ENCODE assay signal across 13 cellular contexts in the genomic region with DNA sequence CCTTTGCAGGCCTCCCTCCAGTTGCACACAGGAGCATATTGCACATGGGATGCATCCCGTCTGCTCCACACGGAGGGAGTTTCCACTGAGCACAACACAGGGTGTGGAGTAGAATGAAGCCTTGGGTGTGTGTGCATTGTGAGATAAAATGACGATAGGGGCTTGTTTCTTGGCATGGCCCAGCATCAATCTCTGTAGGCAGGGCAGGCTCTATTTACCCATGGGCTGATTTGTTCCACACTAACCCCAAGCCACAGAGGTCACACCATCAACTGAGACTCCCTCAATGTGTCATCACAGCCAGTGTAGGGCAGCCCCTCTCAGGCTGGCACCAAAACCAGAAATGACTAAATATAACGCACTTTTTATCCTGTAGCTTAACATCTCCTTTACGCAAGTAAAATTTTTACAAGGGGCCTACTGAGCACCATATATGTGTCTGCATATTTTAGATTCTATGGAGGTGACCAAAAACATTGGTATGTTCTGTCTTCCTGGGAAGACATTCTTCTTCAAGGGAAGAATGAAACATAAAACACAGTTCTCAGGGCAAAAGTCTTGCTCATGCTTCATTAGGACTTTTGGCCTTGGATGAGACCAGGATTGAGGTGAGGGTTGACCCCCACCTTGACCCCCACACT. TPM values are rescaled to one million over a fixed set of nuclear protein-coding genes. Genes with fewer than 3 reads are reported as not detected.
A peak's percentile ranks its signal among the peaks of the same experiment; 100 is the strongest.
DNase-seq lines count a peak whose midpoint lies in the region; ATAC-seq and TF ChIP-seq lines count a peak whose summit lies in the region.
"Had no signal": no experiment of that assay in that cellular context is flagged by ENCODE, and none has a peak within 500 bp of the region (broad histone marks: within the 10 kb centered on the region; RNA-seq: fewer than 3 reads in every experiment).

No MANE protein-coding gene starts in this region.

- H3K9me3 ChIP-seq in SJCRH30 (replicated peaks) (no peaks in the 10 kb centered on the region), ascending aorta (no peaks in the 10 kb centered on the region)
- H3K9me3 ChIP-seq: BLaER1 treated with 17β-estradiol and CSF1 and Interleukin-3, amounts not matched to agents 10 nM and 100 nM had no signal

- no peaks in the 10 kb centered on the region for H3K36me3 Mint-ChIP-seq in activated naive CD4-positive, alpha-beta T cell treated with anti-CD3 and anti-CD28 coated beads for 36 hours (ENCODE audit: low read depth)
- H3K36me3 Mint-ChIP-seq: activated naive CD8-positive, alpha-beta T cell had no signal

- H3K36me3 ChIP-seq in SJCRH30: no peaks in the 10 kb centered on the region
- no peaks in the 10 kb centered on the region for H3K36me3 ChIP-seq in ascending aorta
- H3K36me3 ChIP-seq: BLaER1 treated with 17β-estradiol and CSF1 and Interleukin-3, amounts not matched to agents 10 nM and 100 nM had no signal

- peak overlapping the region; percentile 83 for H3K27ac ChIP-seq in SJCRH30
- no peak overlapping the region for H3K27ac ChIP-seq in ascending aorta
- H3K27ac ChIP-seq: BLaER1 treated with 17β-estradiol and CSF1 and Interleukin-3, amounts not matched to agents 10 nM and 100 nM had no signal

- DNase-seq in activated naive CD4-positive, alpha-beta T cell treated with anti-CD3 and anti-CD28 coated beads for 36 hours: peak; percentile 8
- no peak for DNase-seq in activated naive CD4-positive, alpha-beta T cell treated with anti-CD3 and anti-CD28 coated beads, Interleukin-2, amount 50 U/mL, for 16 hours
- DNase-seq in SJCRH30 (peak; percentile 78 to 85), fibroblast of villous mesenchyme (ENCODE audit: low read depth) (peak; percentile 96), T-helper 9 cell (no peak), ascending aorta (ENCODE audit: low spot score in 2 of 2) (no peak), DMS114 treated with DMSO at 0.1 percent for 48 hours (lab: John Stamatoyannopoulos, UW; ENCODE audit: unreplicated experiment) (no peak)
- peak; percentile 5 for DNase-seq in stimulated activated naive CD8-positive, alpha-beta T cell treated with anti-CD3 and anti-CD28 coated beads, Interleukin-15, Interleukin-2, amounts not matched to agents 100 U/mL and 50 U/mL, for 24 hours
- DNase-seq: NCI-H1105 treated with DMSO at 0.1 percent for 48 hours had no signal

- intact Hi-C loops in activated naive CD4-positive, alpha-beta T cell treated with anti-CD3 and anti-CD28 coated beads for 36 hours (cut with micrococcal nuclease): no loop called here
- intact Hi-C loops in ascending aorta (cut with DNase I): no loop called here

- H3K27me3 ChIP-seq in SJCRH30 (no peaks in the 10 kb centered on the region), ascending aorta (no peaks in the 10 kb centered on the region)
- H3K27me3 ChIP-seq: BLaER1 treated with 17β-estradiol and CSF1 and Interleukin-3, amounts not matched to agents 10 nM and 100 nM had no signal

- peaks cover 36% of the 10 kb centered on the region for H3K4me1 ChIP-seq in SJCRH30
- peaks cover 0 to 6% of the 10 kb centered on the region in 2 donors for H3K4me1 ChIP-seq in ascending aorta

- TF ChIP-seq CTCF in fibroblast of villous mesenchyme (IDR thresholded peaks at IDR 0.05; ENCODE audit: insufficient read depth, low read depth, low read length) (no peak), ascending aorta (IDR thresholded peaks at IDR 0.05) (no peak)

- no peaks in the 10 kb centered on the region for H3K4me1 Mint-ChIP-seq in activated naive CD4-positive, alpha-beta T cell treated with anti-CD3 and anti-CD28 coated beads for 36 hours (ENCODE audit: low read depth)

- peak; percentile 93 for ATAC-seq in stimulated activated naive CD8-positive, alpha-beta T cell treated with anti-CD3 and anti-CD28 coated beads, Interleukin-15, Interleukin-2, amounts not matched to agents 100 U/mL and 50 U/mL, for 24 hours

- no peak overlapping the region for H3K4me3 Mint-ChIP-seq in activated naive CD4-positive, alpha-beta T cell treated with anti-CD3 and anti-CD28 coated beads for 36 hours
- H3K4me3 Mint-ChIP-seq: activated naive CD8-positive, alpha-beta T cell; stimulated activated naive CD8-positive, alpha-beta T cell treated with anti-CD3 and anti-CD28 coated beads, Interleukin-15, Interleukin-2, amounts not matched to agents 100 ng/mL and 50 ng/mL, for 24 hours had no signal

- H3K27me3 Mint-ChIP-seq in activated naive CD4-positive, alpha-beta T cell treated with anti-CD3 and anti-CD28 coated beads for 36 hours (ENCODE audit: low read depth): peaks cover 3% of the 10 kb centered on the region

- no peak overlapping the region for H3K27ac Mint-ChIP-seq in activated naive CD4-positive, alpha-beta T cell treated with anti-CD3 and anti-CD28 coated beads for 36 hours
- H3K27ac Mint-ChIP-seq: activated naive CD8-positive, alpha-beta T cell; stimulated activated naive CD8-positive, alpha-beta T cell treated with anti-CD3 and anti-CD28 coated beads, Interleukin-15, Interleukin-2, amounts not matched to agents 100 ng/mL and 50 ng/mL, for 24 hours had no signal

- CTCF ChIA-PET in activated naive CD4-positive, alpha-beta T cell treated with anti-CD3 and anti-CD28 coated beads for 36 hours (lab: Charles Lee): no interaction called here

- H3K9me3 Mint-ChIP-seq in activated naive CD4-positive, alpha-beta T cell treated with anti-CD3 and anti-CD28 coated beads for 36 hours: no peaks in the 10 kb centered on the region
- H3K9me3 Mint-ChIP-seq: stimulated activated naive CD8-positive, alpha-beta T cell treated with anti-CD3 and anti-CD28 coated beads, Interleukin-15, Interleukin-2, amounts not matched to agents 100 ng/mL and 50 ng/mL, for 24 hours had no signal

- H3K4me3 ChIP-seq in SJCRH30: no peak overlapping the region
- no peak overlapping the region for H3K4me3 ChIP-seq in fibroblast of villous mesenchyme (ENCODE audit: low read depth, low read length)
- H3K4me3 ChIP-seq in ascending aorta: no peak overlapping the region
- H3K4me3 ChIP-seq: BLaER1 treated with 17β-estradiol and CSF1 and Interleukin-3, amounts not matched to agents 10 nM and 100 nM had no signal

RNA-seq across cellular contexts. Expression of gene GKN1, which starts 2.7 kb away (rescaled TPM):
- not detected for total RNA-seq in activated naive CD4-positive, alpha-beta T cell treated with anti-CD3 and anti-CD28 coated beads for 36 hours
- not detected in 2 replicates for total RNA-seq in SJCRH30 (2014; rRNA removed; shearing (Covaris generic))
- total RNA-seq in fibroblast of villous mesenchyme (under 0.01 and 0.32 TPM in 2 replicates), ascending aorta (1.9 TPM)
- total RNA-seq: mesenteric fat pad had no signal

RNA-seq across cellular contexts. Expression of gene GKN2, which starts 19.0 kb away (rescaled TPM):
- total RNA-seq in activated naive CD4-positive, alpha-beta T cell treated with anti-CD3 and anti-CD28 coated beads for 36 hours: not detected
- total RNA-seq in SJCRH30 (2014; rRNA removed; shearing (Covaris generic)): not detected in 2 replicates
- not detected in 2 replicates for total RNA-seq in fibroblast of villous mesenchyme
- total RNA-seq in ascending aorta: 0.75 TPM
- total RNA-seq: mesenteric fat pad had no signal

RNA-seq across cellular contexts. Expression of gene ANTXR1, which starts 41.3 kb away (rescaled TPM):
- total RNA-seq in activated naive CD4-positive, alpha-beta T cell treated with anti-CD3 and anti-CD28 coated beads for 36 hours: under 1 TPM in 1 of 2 experiments, not detected in 1; 0.17 TPM
- total RNA-seq in SJCRH30 (2014; rRNA removed; shearing (Covaris generic)): 60.9 and 67.4 TPM in 2 replicates
- total RNA-seq in fibroblast of villous mesenchyme (188 and 206 TPM in 2 replicates), ascending aorta (90.3 TPM)

Comparison
In these comparisons a context has a peak if more than half of its experiments do, and no peak if none do; other contexts are left out.
1. DNase-seq: peak in activated naive CD4-positive, alpha-beta T cell treated with anti-CD3 and anti-CD28 coated beads for 36 hours (single experiment), SJCRH30 (2 of 2), fibroblast of villous mesenchyme (single experiment) and stimulated activated naive CD8-positive, alpha-beta T cell treated with anti-CD3 and anti-CD28 coated beads, Interleukin-15, Interleukin-2, amounts not matched to agents 100 U/mL and 50 U/mL, for 24 hours (single experiment); none in activated naive CD4-positive, alpha-beta T cell treated with anti-CD3 and anti-CD28 coated beads, Interleukin-2, amount 50 U/mL, for 16 hours (single experiment), T-helper 9 cell (single experiment), ascending aorta (0 of 2) and DMS114 treated with DMSO at 0.1 percent for 48 hours (single experiment).
2. RNA of gene ANTXR1, which starts 41.3 kb away (total RNA-seq): 188 to 206 TPM in fibroblast of villous mesenchyme, 90.3 TPM in ascending aorta (single experiment) and 60.9 to 67.4 TPM in SJCRH30; 0.17 TPM in activated naive CD4-positive, alpha-beta T cell treated with anti-CD3 and anti-CD28 coated beads for 36 hours; every median in the first group is over 10 times any median in the second.